ENCODE assay signal across 17 cellular contexts in genomic region chr1:48917901-48918603, GRCh38.
A peak's percentile ranks its signal among the peaks of the same experiment; 100 is the strongest.
DNase-seq lines count a peak whose midpoint lies in the region; ATAC-seq and TF ChIP-seq lines count a peak whose summit lies in the region.
"Had no signal": no experiment of that assay in that cellular context is flagged by ENCODE, and none has a peak within 500 bp of the region (broad histone marks: within the 10 kb centered on the region; RNA-seq: fewer than 3 reads in every experiment).

No MANE protein-coding gene starts in this region.

- CTCF ChIA-PET in HCT116 (lab: Charles Lee), result interaction anchor here (0.7 kb wide), 1 partner anchor 1163 kb away, joined by 3 read pairs; no protein-coding TSS in a partner anchor

- H3K9ac ChIP-seq in HCT116 (ENCODE audit: low read length), result no peak overlapping the region

- peaks cover 11% of the 10 kb centered on the region for H3K9me3 Mint-ChIP-seq in glutamatergic neuron (ENCODE audit: unreplicated experiment)
- H3K9me3 Mint-ChIP-seq: stimulated activated naive CD8-positive, alpha-beta T cell treated with anti-CD3 and anti-CD28 coated beads, Interleukin-15, Interleukin-2, amounts not matched to agents 100 ng/mL and 50 ng/mL, for 24 hours had no signal

- intact Hi-C loops in HCT116 (cut with micrococcal nuclease), result no loop called here

- H3K27ac ChIP-seq in 22Rv1, result peak overlapping the region; percentile 59
- no peak overlapping the region for H3K27ac ChIP-seq in HCT116 (ENCODE audit: low read depth, low read length)
- H3K27ac ChIP-seq in foreskin keratinocyte, result no peak overlapping the region
- H3K27ac ChIP-seq: coronary artery, RWPE1 had no signal

- H3K79me2 ChIP-seq in HCT116 (ENCODE audit: insufficient read depth, low read length), result no peaks in the 10 kb centered on the region

- peaks cover 51% of the 10 kb centered on the region for H3K4me1 Mint-ChIP-seq in glutamatergic neuron (ENCODE audit: low read depth, unreplicated experiment)
- H3K4me1 Mint-ChIP-seq: T-helper 17 cell had no signal

- TF ChIP-seq CTCF in 22Rv1 (IDR thresholded peaks at IDR 0.05) (no peak), HCT116 (IDR thresholded peaks at IDR 0.05 in 2 of 3, conservative IDR thresholded peaks at IDR 0.05 in 1 of 3; ENCODE audit: borderline replicate concordance in 1 of 3, insufficient read depth in 1 of 3, low read depth in 2 of 3, low read length in 2 of 3) (no peak), glutamatergic neuron (IDR thresholded peaks at IDR 0.05; ENCODE audit: partially characterized antibody, unreplicated experiment) (no peak), foreskin keratinocyte (conservative IDR thresholded peaks at IDR 0.05) (no peak)

- H3K27ac Mint-ChIP-seq in glutamatergic neuron (ENCODE audit: unreplicated experiment), result peak overlapping the region; percentile 87
- H3K27ac Mint-ChIP-seq: stimulated activated naive CD8-positive, alpha-beta T cell treated with anti-CD3 and anti-CD28 coated beads, Interleukin-15, Interleukin-2, amounts not matched to agents 100 ng/mL and 50 ng/mL, for 24 hours; T-helper 17 cell had no signal

- H3K9me3 ChIP-seq in HCT116 (ENCODE audit: control insufficient read depth in 1 of 2, insufficient read depth in 1 of 2, low read depth in 1 of 2, low read length in 2 of 2), result no peaks in the 10 kb centered on the region
- H3K9me3 ChIP-seq: HAP-1 had no signal

- RAD21 ChIA-PET in HCT116 (lab: Charles Lee; ENCODE audit: low non-redundant PET in 1 of 2, low total read pairs in 2 of 2, uncharacterized antibody in 2 of 2, unreplicated experiment in 2 of 2), result no interaction called here

- no peaks in the 10 kb centered on the region for H3K36me3 Mint-ChIP-seq in glutamatergic neuron (ENCODE audit: unreplicated experiment)

- H3K9me2 ChIP-seq in HCT116 (ENCODE audit: insufficient read depth), result no peaks in the 10 kb centered on the region

- H4K20me1 ChIP-seq in HCT116 (ENCODE audit: insufficient read depth), result no peaks in the 10 kb centered on the region

- DNase-seq in HCT116 (ENCODE audit: low read depth, low spot score), result no peak
- DNase-seq in NCI-H69 (lab: John Stamatoyannopoulos, UW), result peak; percentile 44
- DNase-seq in glutamatergic neuron, result peak; percentile 77
- DNase-seq in foreskin keratinocyte, result no peak
- DNase-seq in stimulated activated CD4-positive, alpha-beta T cell treated with anti-CD3 and anti-CD28 coated beads, Interleukin-2, amount 100 ng/mL, for 24 hours, result no peak
- DNase-seq in pons (ENCODE audit: low spot score), result no peak
- DNase-seq: activated gamma-delta T cell, Calu3, NCI-H526 treated with DMSO at 0.1 percent for 48 hours, T-helper 17 cell had no signal

- H3K4me2 ChIP-seq in HCT116 (ENCODE audit: low read length), result no peak overlapping the region

- peak overlapping the region; percentile 50 for H3K4me3 Mint-ChIP-seq in glutamatergic neuron (ENCODE audit: unreplicated experiment)
- H3K4me3 Mint-ChIP-seq: stimulated activated naive CD8-positive, alpha-beta T cell treated with anti-CD3 and anti-CD28 coated beads, Interleukin-15, Interleukin-2, amounts not matched to agents 100 ng/mL and 50 ng/mL, for 24 hours; T-helper 17 cell had no signal

- H2AFZ ChIP-seq in HCT116 (ENCODE audit: low read depth, low read length, poor library complexity, severe bottlenecking), result no peak overlapping the region

- H3K27me3 ChIP-seq in HCT116 (ENCODE audit: insufficient read depth, low read length) (no peaks in the 10 kb centered on the region), foreskin keratinocyte (no peaks in the 10 kb centered on the region)

- ATAC-seq in HCT116, result no peak
- ATAC-seq in foreskin keratinocyte, result no peak
- ATAC-seq in HG02840 (IDR thresholded peaks at IDR 0.05; ENCODE audit: low FRiP score, unreplicated experiment), result no peak
- ATAC-seq: activated CD4-positive, CD25-positive, alpha-beta regulatory T cell treated with anti-CD3 and anti-CD28 coated beads, Interleukin-2, amount 50 U/mL, for 24 hours; T-helper 17 cell had no signal

- POLR2A ChIA-PET in HCT116 (lab: Charles Lee), result no interaction called here

- H3K27me3 Mint-ChIP-seq in glutamatergic neuron (ENCODE audit: unreplicated experiment), result peaks cover 9% of the 10 kb centered on the region
- H3K27me3 Mint-ChIP-seq: stimulated activated naive CD8-positive, alpha-beta T cell treated with anti-CD3 and anti-CD28 coated beads, Interleukin-15, Interleukin-2, amounts not matched to agents 100 ng/mL and 50 ng/mL, for 24 hours had no signal

- BruUV-seq in HCT116 (replicated peaks; lab: Mats Ljungman, UMichigan), result no TSS peak

- no peaks in the 10 kb centered on the region for H3K36me3 ChIP-seq in HCT116 (ENCODE audit: control insufficient read depth in 1 of 2, insufficient read depth in 2 of 2, low read length in 2 of 2)
- H3K36me3 ChIP-seq: HAP-1 had no signal

- no peak overlapping the region for H3K4me3 ChIP-seq in HCT116 (replicated peaks in 1 of 2; ENCODE audit: low read depth in 1 of 2, low read length in 2 of 2)
- H3K4me3 ChIP-seq: coronary artery, HAP-1 had no signal

- H3K4me1 ChIP-seq in HCT116 (ENCODE audit: control insufficient read depth in 1 of 2, insufficient read depth in 2 of 2, low read length in 2 of 2) (no peaks in the 10 kb centered on the region), foreskin keratinocyte (no peaks in the 10 kb centered on the region)
- H3K4me1 ChIP-seq: HAP-1 had no signal

- TF ChIP-seq POLR2A in HCT116 (IDR thresholded peaks at IDR 0.05; ENCODE audit: borderline replicate concordance, extremely low read depth, insufficient read depth, insufficient read length), result no peak

- TF ChIP-seq RAD21 in HCT116 (IDR thresholded peaks at IDR 0.05; ENCODE audit: low read depth), result no peak

TF ChIP-seq in HCT116, 20 proteins besides CTCF, POLR2A, EP300 and RAD21:
- TF ChIP-seq ZBTB33 (IDR thresholded peaks at IDR 0.05; ENCODE audit: extremely low read depth, insufficient replicate concordance, low read length) (no peak), TCF7L2 (IDR thresholded peaks at IDR 0.05; ENCODE audit: borderline replicate concordance, extremely low read depth, insufficient read depth, insufficient read length) (peak; percentile 37)

Comparison
In these comparisons a context has a peak if more than half of its experiments do, and no peak if none do; other contexts are left out.
1. DNase-seq: peak in NCI-H69 (single experiment) and glutamatergic neuron (single experiment); none in HCT116 (single experiment), foreskin keratinocyte (0 of 2), stimulated activated CD4-positive, alpha-beta T cell treated with anti-CD3 and anti-CD28 coated beads, Interleukin-2, amount 100 ng/mL, for 24 hours (0 of 2) and pons (single experiment).